Comparison of ENCODE assay signal across 24 cellular contexts in the genomic region with DNA sequence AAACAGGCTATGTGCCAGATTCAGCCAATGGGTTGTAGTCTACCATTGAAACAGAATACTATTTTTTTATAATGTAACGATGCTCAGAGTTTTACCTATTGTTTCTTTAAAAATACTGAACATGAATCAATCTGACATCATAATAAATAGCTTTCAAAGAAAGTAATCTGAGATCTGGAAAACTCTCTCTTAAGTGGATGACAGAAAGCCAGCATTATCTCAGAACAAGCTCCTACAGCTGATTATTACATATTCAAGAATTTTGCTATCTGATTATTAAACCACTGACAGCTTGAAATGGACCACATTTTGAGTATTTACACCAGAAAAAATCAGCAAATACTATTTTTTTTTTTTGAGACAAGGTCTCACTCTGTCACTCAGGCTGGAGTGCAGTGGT.
"Had no signal": no experiment of that assay in that cellular context is flagged by ENCODE, and none has a peak within 500 bp of the region (broad histone marks: within the 10 kb centered on the region; RNA-seq: fewer than 3 reads in every experiment).

No MANE protein-coding gene starts in this region.

- H3K27me3 Mint-ChIP-seq: memory B cell, progenitor cell of endocrine pancreas had no signal

- H3K27ac ChIP-seq: dorsolateral prefrontal cortex, hepatocyte, left ventricle myocardium inferior, lower lobe of right lung, neural progenitor cell, pancreas, suprapubic skin, thyroid gland had no signal

- H3K27ac Mint-ChIP-seq: memory B cell, mesothelial cell of epicardium, natural killer cell, neural progenitor cell, progenitor cell of endocrine pancreas, type B pancreatic cell had no signal

- H3K4me3 Mint-ChIP-seq: memory B cell, mesothelial cell of epicardium, natural killer cell, neural progenitor cell, type B pancreatic cell had no signal

- H3K36me3 Mint-ChIP-seq: memory B cell, mesothelial cell of epicardium, neural progenitor cell, type B pancreatic cell had no signal

- ATAC-seq: left cardiac atrium, lower lobe of right lung, natural killer cell, pancreas, right cardiac atrium had no signal

- H3K79me2 ChIP-seq: hepatocyte had no signal

- H3K4me3 ChIP-seq: dorsolateral prefrontal cortex, hepatocyte, left ventricle myocardium inferior, lower lobe of right lung, neural progenitor cell, pancreas, suprapubic skin, thyroid gland had no signal

- H3K4me1 Mint-ChIP-seq: memory B cell, natural killer cell, neural progenitor cell had no signal

- H3K4me2 ChIP-seq: hepatocyte, neural progenitor cell had no signal

- H3K9me3 ChIP-seq: left ventricle myocardium inferior, lower lobe of right lung, pancreas, suprapubic skin, thyroid gland had no signal

- H3K36me3 ChIP-seq: left ventricle myocardium inferior, lower lobe of right lung, neural progenitor cell, pancreas, suprapubic skin, thyroid gland had no signal

- H3K9me3 Mint-ChIP-seq: mesothelial cell of epicardium, neural progenitor cell, type B pancreatic cell had no signal

- H3K27me3 ChIP-seq: hepatocyte, neural progenitor cell, pancreas, suprapubic skin, thyroid gland had no signal

- H2AFZ ChIP-seq: hepatocyte, neural progenitor cell had no signal

- H3K4me1 ChIP-seq: left ventricle myocardium inferior, lower lobe of right lung, neural progenitor cell, pancreas had no signal

- DNase-seq: dorsolateral prefrontal cortex; effector CD8-positive, alpha-beta T cell; foreskin melanocyte; head of caudate nucleus; kidney; left cardiac atrium; left ventricle myocardium inferior; lower lobe of right lung; natural killer cell; nucleus accumbens; pancreas; right cardiac atrium; small intestine; stimulated activated CD4-positive, alpha-beta T cell treated with anti-CD3 and anti-CD28 coated beads, Interleukin-12 subunit alpha, Interleukin-12 subunit beta, amount 100 ng/mL, for 4 hours; stimulated activated CD4-positive, alpha-beta T cell treated with anti-CD3 and anti-CD28 coated beads, Interleukin-2, amount 100 ng/mL, for 48 hours; stimulated activated naive CD4-positive, alpha-beta T cell treated with Interleukin-2 at 50 U/mL for 16 hours; thyroid gland had no signal
